ENCODE assay signal across 8 cellular contexts in genomic region chr9:764105-764524, GRCh38.
DNase-seq lines count a peak whose midpoint lies in the region; ATAC-seq, FAIRE-seq and TF ChIP-seq lines count a peak whose summit lies in the region.

No MANE protein-coding gene starts in this region.

- peaks cover 18% of the 10 kb centered on the region for H3K27me3 Mint-ChIP-seq in activated CD8-positive, alpha-beta T cell treated with anti-CD3 and anti-CD28 coated beads for 36 hours

- H3K4me1 Mint-ChIP-seq in activated CD8-positive, alpha-beta T cell treated with anti-CD3 and anti-CD28 coated beads for 36 hours (ENCODE audit: low read depth): no peaks in the 10 kb centered on the region

- H3K4me3 Mint-ChIP-seq in activated CD8-positive, alpha-beta T cell treated with anti-CD3 and anti-CD28 coated beads for 36 hours: no peak overlapping the region

- no peak overlapping the region for H3K27ac Mint-ChIP-seq in activated CD8-positive, alpha-beta T cell treated with anti-CD3 and anti-CD28 coated beads for 36 hours

- no peaks in the 10 kb centered on the region for H3K36me3 ChIP-seq in pancreas

- peaks cover 0 to 14% (median 8%) of the 10 kb centered on the region in 3 donors for H3K4me1 ChIP-seq in pancreas

- no peak for FAIRE-seq in pancreas (lab: Jason Lieb, UNC)

- peak; percentile 73 for TF ChIP-seq CTCF in activated CD8-positive, alpha-beta T cell treated with anti-CD3 and anti-CD28 coated beads for 36 hours (IDR thresholded peaks at IDR 0.05)
- TF ChIP-seq CTCF in pancreas (IDR thresholded peaks at IDR 0.05): peak; percentile 63 to 85 (median 80)

- CTCF ChIA-PET in activated CD8-positive, alpha-beta T cell treated with anti-CD3 and anti-CD28 coated beads for 36 hours (lab: Charles Lee): interaction anchor here (0.6 to 1.7 kb wide), 10 partner anchors 8 to 246 kb away, joined by 3 to 9 read pairs (median 4); no protein-coding TSS in a partner anchor

- H3K27me3 ChIP-seq in pancreas: no peaks in the 10 kb centered on the region

- 27 to 31% methylated on average over 12 of the region's 12 CpGs for WGBS in pancreas, 2 donors

- no peak overlapping the region for H3K4me3 ChIP-seq in pancreas

- no peaks in the 10 kb centered on the region for H3K9me3 Mint-ChIP-seq in activated CD8-positive, alpha-beta T cell treated with anti-CD3 and anti-CD28 coated beads for 36 hours

- no peaks in the 10 kb centered on the region for H3K9me3 ChIP-seq in pancreas

- no peaks in the 10 kb centered on the region for H3K36me3 Mint-ChIP-seq in activated CD8-positive, alpha-beta T cell treated with anti-CD3 and anti-CD28 coated beads for 36 hours (ENCODE audit: low read depth)

- DNase-seq in stimulated activated naive CD4-positive, alpha-beta T cell (lab: John Stamatoyannopoulos, UW): peak in 4 of 6 experiments; percentile 1 to 17 (median 9)
- DNase-seq in stimulated activated naive CD4-positive, alpha-beta T cell treated with Interleukin-2 at 50 U/mL for 16 hours (lab: John Stamatoyannopoulos, UW): no peak
- DNase-seq in NCI-H510A (lab: John Stamatoyannopoulos, UW) (peak; percentile 50), germinal center (ENCODE audit: low spot score) (peak; percentile 83), pancreas (peak; percentile 47 to 78 (median 65))
- peak; percentile 68 for DNase-seq in activated CD8-positive, alpha-beta T cell treated with anti-CD3 and anti-CD28 coated beads for 36 hours

- peak; percentile 81 for ATAC-seq in HG02970 (IDR thresholded peaks at IDR 0.05; ENCODE audit: low FRiP score, unreplicated experiment)
- ATAC-seq in activated CD8-positive, alpha-beta T cell treated with anti-CD3 and anti-CD28 coated beads for 36 hours: peak; percentile 100
- peak; percentile 90 to 98 (median 97) for ATAC-seq in pancreas
- ATAC-seq in HG03097 (IDR thresholded peaks at IDR 0.05; ENCODE audit: low FRiP score, unreplicated experiment): no peak

- intact Hi-C loops in activated CD8-positive, alpha-beta T cell treated with anti-CD3 and anti-CD28 coated beads for 36 hours (cut with micrococcal nuclease): loop anchor here (5.0 kb wide), 1 partner anchor 152 kb away; no protein-coding TSS in a partner anchor
- intact Hi-C loops in pancreas (cut with DNase I): loop anchor here in 2 of 3 donors (5.0 to 10.0 kb wide), 2 partner anchors 142 to 149 kb away; no protein-coding TSS in a partner anchor

- no peak overlapping the region for H3K27ac ChIP-seq in pancreas

- POLR2A ChIA-PET in activated CD8-positive, alpha-beta T cell treated with anti-CD3 and anti-CD28 coated beads for 36 hours (lab: Charles Lee): no interaction called here
